In genomic region chr19:13282486-13283065, GRCh38 we compare ENCODE assay signal across 24 cellular contexts.
"Had no signal": no experiment of that assay in that cellular context is flagged by ENCODE, and none has a peak within 500 bp of the region (broad histone marks: within the 10 kb centered on the region; RNA-seq: fewer than 3 reads in every experiment).

No MANE protein-coding gene starts in this region.

- DNase-seq: cortex of kidney; effector memory CD8-positive, alpha-beta T cell; gastrocnemius medialis; heart right ventricle; hypothalamus; mammary epithelial cell; mucosa of descending colon; naive thymus-derived CD8-positive, alpha-beta T cell; occipital lobe; psoas muscle; spleen; stimulated activated CD4-positive, alpha-beta T cell treated with anti-CD3 and anti-CD28 coated beads, Interleukin-15, amount 100 ng/mL, for 24 hours; stimulated activated CD4-positive, alpha-beta T cell treated with anti-CD3 and anti-CD28 coated beads, Interleukin-1b, Interleukin-23, amount 100 ng/mL, for 48 hours; stimulated activated CD4-positive, alpha-beta T cell treated with anti-CD3 and anti-CD28 coated beads, Interleukin-4, amount 100 ng/mL, for 24 hours; stimulated activated naive CD8-positive, alpha-beta T cell treated with anti-CD3 and anti-CD28 coated beads, Interleukin-15, amount 100 ng/mL, for 72 hours had no signal

- H3K4me3 Mint-ChIP-seq: effector memory CD8-positive, alpha-beta T cell; naive thymus-derived CD8-positive, alpha-beta T cell; neural crest cell; stimulated activated memory B cell treated with anti-CD40 and anti-IgM and Interleukin-4, amounts not matched to agents 10 μg/mL and 1 μg/mL and 100 μg/mL, for 72 hours; stimulated activated naive CD8-positive, alpha-beta T cell treated with anti-CD3 and anti-CD28 coated beads, Interleukin-15, amount 100 ng/mL, for 72 hours; type B pancreatic cell had no signal

- H3K4me1 ChIP-seq: gastrocnemius medialis, parathyroid adenoma, psoas muscle had no signal

- H3K27ac Mint-ChIP-seq: effector memory CD8-positive, alpha-beta T cell; stimulated activated memory B cell treated with anti-CD40 and anti-IgM and Interleukin-4, amounts not matched to agents 10 μg/mL and 1 μg/mL and 100 μg/mL, for 72 hours; stimulated activated naive CD8-positive, alpha-beta T cell treated with anti-CD3 and anti-CD28 coated beads, Interleukin-15, amount 100 ng/mL, for 72 hours; type B pancreatic cell had no signal

- H3K9me3 Mint-ChIP-seq: effector memory CD8-positive, alpha-beta T cell; naive thymus-derived CD8-positive, alpha-beta T cell; neural crest cell; stimulated activated naive CD8-positive, alpha-beta T cell treated with anti-CD3 and anti-CD28 coated beads, Interleukin-15, amount 100 ng/mL, for 72 hours; type B pancreatic cell had no signal

- H2AFZ ChIP-seq: parathyroid adenoma had no signal

- H3K4me1 Mint-ChIP-seq: neural crest cell had no signal

- H3K36me3 Mint-ChIP-seq: naive thymus-derived CD8-positive, alpha-beta T cell; stimulated activated memory B cell treated with anti-CD40 and anti-IgM and Interleukin-4, amounts not matched to agents 10 μg/mL and 1 μg/mL and 100 μg/mL, for 72 hours; type B pancreatic cell had no signal

- H3K9ac ChIP-seq: parathyroid adenoma had no signal

- H3K9me3 ChIP-seq: esophagus muscularis mucosa, gastrocnemius medialis, heart right ventricle, mucosa of descending colon, psoas muscle, spleen, thoracic aorta had no signal

- ATAC-seq: effector memory CD8-positive, alpha-beta T cell; gastrocnemius medialis; left lobe of liver; mucosa of descending colon; naive thymus-derived CD8-positive, alpha-beta T cell; sciatic nerve; stimulated activated memory B cell treated with anti-CD40 and anti-IgM and Interleukin-4, amounts not matched to agents 10 μg/mL and 1 μg/mL and 100 μg/mL, for 72 hours; stimulated activated naive CD8-positive, alpha-beta T cell treated with anti-CD3 and anti-CD28 coated beads, Interleukin-15, amount 100 ng/mL, for 72 hours had no signal

- H3K27me3 Mint-ChIP-seq: type B pancreatic cell had no signal

- H3K36me3 ChIP-seq: esophagus muscularis mucosa, gastrocnemius medialis, heart right ventricle, spleen, thoracic aorta had no signal

- H3K4me3 ChIP-seq: esophagus muscularis mucosa, gastrocnemius medialis, heart right ventricle, mucosa of descending colon, psoas muscle, spleen, thoracic aorta had no signal

- H3K27ac ChIP-seq: epithelial cell of prostate, esophagus muscularis mucosa, gastrocnemius medialis, heart right ventricle, parathyroid adenoma, psoas muscle, spleen, thoracic aorta had no signal
